ENCODE assay signal across 17 cellular contexts in the genomic region with DNA sequence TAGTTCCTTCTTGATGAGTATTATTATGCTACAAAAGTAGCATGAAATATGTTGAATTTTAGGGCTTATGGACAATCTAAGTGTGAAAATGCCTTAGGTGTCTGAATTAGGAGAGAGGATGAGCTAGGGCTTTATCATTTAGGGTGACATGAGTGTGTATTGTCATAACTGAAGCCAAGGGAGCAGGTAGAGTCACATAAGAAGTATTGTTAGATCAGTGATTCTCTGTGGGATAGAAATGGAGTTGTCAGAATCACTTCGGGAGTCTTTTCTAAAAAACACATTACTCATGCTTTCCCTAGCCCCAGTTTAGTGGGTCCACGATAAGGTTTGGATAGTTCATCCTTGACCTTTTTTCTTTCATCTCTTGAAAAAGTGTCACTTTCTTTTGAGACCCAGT. TPM values are rescaled to one million over a fixed set of nuclear protein-coding genes. Genes with fewer than 3 reads are reported as not detected.
DNase-seq lines count a peak whose midpoint lies in the region; ATAC-seq, FAIRE-seq and TF ChIP-seq lines count a peak whose summit lies in the region.
"Had no signal": no experiment of that assay in that cellular context is flagged by ENCODE, and none has a peak within 500 bp of the region (broad histone marks: within the 10 kb centered on the region; RNA-seq: fewer than 3 reads in every experiment).

No MANE protein-coding gene starts in this region.

- no peaks in the 10 kb centered on the region for H3K27me3 ChIP-seq in CD8-positive, alpha-beta T cell (ENCODE audit: insufficient read depth, low read length)
- H3K27me3 ChIP-seq in trophoblast cell (ENCODE audit: insufficient read depth, low read length): no peaks in the 10 kb centered on the region
- no peaks in the 10 kb centered on the region for H3K27me3 ChIP-seq in CD4-positive, alpha-beta T cell (ENCODE audit: control insufficient read depth, insufficient read depth, low read length)

- ATAC-seq in CD8-positive, alpha-beta T cell: no peak
- ATAC-seq in CD4-positive, alpha-beta T cell (ENCODE audit: poor library complexity): no peak

- H3K14ac ChIP-seq in trophoblast cell (ENCODE audit: low read length): no peak overlapping the region

- H2AK5ac ChIP-seq in trophoblast cell (ENCODE audit: low read length): no peak overlapping the region

- no peak overlapping the region for H4K91ac ChIP-seq in trophoblast cell (ENCODE audit: low read depth, low read length)

- TF ChIP-seq CTCF in CD8-positive, alpha-beta T cell (IDR thresholded peaks at IDR 0.05): no peak
- no peak for TF ChIP-seq CTCF in CD4-positive, alpha-beta T cell (IDR thresholded peaks at IDR 0.05)

- H3K36me3 Mint-ChIP-seq in activated CD4-positive, alpha-beta memory T cell treated with anti-CD3 and anti-CD28 coated beads for 36 hours: peaks cover 30% of the 10 kb centered on the region
- H3K36me3 Mint-ChIP-seq in activated CD4-positive, alpha-beta memory T cell treated with anti-CD3 and anti-CD28 coated beads, Interleukin-2, amount 10 ng/mL, durations not matched to agents 7 days and 5 days (ENCODE audit: low read depth): peaks cover 37% of the 10 kb centered on the region
- H3K36me3 Mint-ChIP-seq in CD8-positive, alpha-beta T cell: peaks cover 46% of the 10 kb centered on the region
- peaks cover 62% of the 10 kb centered on the region for H3K36me3 Mint-ChIP-seq in CD4-positive, alpha-beta T cell (ENCODE audit: low read depth)

- peak; percentile 31 for FAIRE-seq in HTR-8/SVneo (lab: Jason Lieb, UNC)

- peak overlapping the region; percentile 61 for H3K27ac Mint-ChIP-seq in activated CD4-positive, alpha-beta memory T cell treated with anti-CD3 and anti-CD28 coated beads for 36 hours
- no peak overlapping the region for H3K27ac Mint-ChIP-seq in activated CD4-positive, alpha-beta memory T cell treated with anti-CD3 and anti-CD28 coated beads, Interleukin-2, amount 10 ng/mL, durations not matched to agents 7 days and 5 days
- H3K27ac Mint-ChIP-seq in CD8-positive, alpha-beta T cell: peak overlapping the region; percentile 53
- H3K27ac Mint-ChIP-seq in CD4-positive, alpha-beta T cell: no peak overlapping the region
- H3K27ac Mint-ChIP-seq: B cell had no signal

- H4K8ac ChIP-seq in trophoblast cell (ENCODE audit: low read depth, low read length): no peak overlapping the region

- no CpG with 5 or more reads among the region's 2 CpGs for WGBS in trophoblast cell (ENCODE audit: extremely low coverage, insufficient coverage, insufficient read length)

- no peaks in the 10 kb centered on the region for H3K9me3 ChIP-seq in CD8-positive, alpha-beta T cell (ENCODE audit: low read length)
- H3K9me3 ChIP-seq in trophoblast cell (ENCODE audit: insufficient read depth, low read depth, low read length): no peaks in the 10 kb centered on the region
- H3K9me3 ChIP-seq in CD4-positive, alpha-beta T cell (ENCODE audit: control insufficient read depth, low read length): peaks cover 3% of the 10 kb centered on the region

- H3K18ac ChIP-seq in trophoblast cell (ENCODE audit: low read length): no peak overlapping the region

- peaks cover 9% of the 10 kb centered on the region for H3K4me1 ChIP-seq in CD8-positive, alpha-beta T cell (ENCODE audit: insufficient read depth, low read length)
- no peaks in the 10 kb centered on the region for H3K4me1 ChIP-seq in trophoblast cell (ENCODE audit: control insufficient read depth in 1 of 2, insufficient read depth in 2 of 2, low read length in 2 of 2)

- POLR2A ChIA-PET in activated CD4-positive, alpha-beta memory T cell treated with anti-CD3 and anti-CD28 coated beads for 36 hours (lab: Charles Lee): no interaction called here
- POLR2A ChIA-PET in activated CD4-positive, alpha-beta memory T cell treated with anti-CD3 and anti-CD28 coated beads, Interleukin-2, amount 10 ng/mL, durations not matched to agents 7 days and 5 days (lab: Charles Lee): no interaction called here
- POLR2A ChIA-PET in CD8-positive, alpha-beta T cell (lab: Charles Lee): no interaction called here
- POLR2A ChIA-PET in CD4-positive, alpha-beta T cell (lab: Charles Lee): no interaction called here

- H2AFZ ChIP-seq in trophoblast cell (ENCODE audit: insufficient read depth, low read length, poor library complexity): no peak overlapping the region

- H4K12ac ChIP-seq in trophoblast cell (ENCODE audit: low read depth, low read length): no peak overlapping the region

- H3K4me2 ChIP-seq in trophoblast cell (ENCODE audit: low read length): no peak overlapping the region

- no peak for DNase-seq in activated CD4-positive, alpha-beta memory T cell treated with anti-CD3 and anti-CD28 coated beads for 36 hours
- no peak for DNase-seq in activated CD4-positive, alpha-beta memory T cell treated with anti-CD3 and anti-CD28 coated beads, Interleukin-2, amount 10 ng/mL, durations not matched to agents 7 days and 5 days
- DNase-seq in CD8-positive, alpha-beta T cell: no peak
- DNase-seq in HTR-8/SVneo (ENCODE audit: insufficient read length, low spot score) (no peak), trophoblast cell (no peak)
- no peak for DNase-seq in CD4-positive, alpha-beta T cell
- no peak for DNase-seq in effector CD4-positive, alpha-beta T cell
- DNase-seq: CD4-positive, CD25-positive, alpha-beta regulatory T cell; DMS79; GOT3; KG1; NCI-H187; NCI-H2227 treated with DMSO at 0.1 percent for 48 hours; NCI-H524 treated with DMSO at 0.1 percent for 48 hours; RPMI8226; SHP77 treated with DMSO at 0.1 percent for 48 hours had no signal

- H3K9me3 Mint-ChIP-seq in activated CD4-positive, alpha-beta memory T cell treated with anti-CD3 and anti-CD28 coated beads for 36 hours: peaks cover 6% of the 10 kb centered on the region
- H3K9me3 Mint-ChIP-seq in activated CD4-positive, alpha-beta memory T cell treated with anti-CD3 and anti-CD28 coated beads, Interleukin-2, amount 10 ng/mL, durations not matched to agents 7 days and 5 days: peaks cover 7% of the 10 kb centered on the region
- peaks cover 7% of the 10 kb centered on the region for H3K9me3 Mint-ChIP-seq in CD8-positive, alpha-beta T cell
- peaks cover 4% of the 10 kb centered on the region for H3K9me3 Mint-ChIP-seq in CD4-positive, alpha-beta T cell

- no peak overlapping the region for H2BK5ac ChIP-seq in trophoblast cell (ENCODE audit: low read depth, low read length, poor library complexity)

- H3K23ac ChIP-seq in trophoblast cell (ENCODE audit: low read length): no peak overlapping the region

- no peak overlapping the region for H2BK12ac ChIP-seq in trophoblast cell (ENCODE audit: low read length)

- intact Hi-C loops in activated CD4-positive, alpha-beta memory T cell treated with anti-CD3 and anti-CD28 coated beads for 36 hours (cut with micrococcal nuclease): loop anchor here (2.0 kb wide), 2 partner anchors 17 to 23 kb away; partner anchors contain the start of gene ZFAND3
- intact Hi-C loops in CD8-positive, alpha-beta T cell (cut with DNase I, micrococcal nuclease): loop anchor here in 1 of 2 experiments (2.0 kb wide), 1 partner anchor 13 kb away; no protein-coding TSS in a partner anchor
- intact Hi-C loops in CD4-positive, alpha-beta T cell (cut with DNase I, micrococcal nuclease): no loop called here

- peaks cover 6% of the 10 kb centered on the region for H3K79me2 ChIP-seq in trophoblast cell (ENCODE audit: control insufficient read depth, insufficient read depth, low read length, poor library complexity)

- CTCF ChIA-PET in activated CD4-positive, alpha-beta memory T cell treated with anti-CD3 and anti-CD28 coated beads for 36 hours (lab: Charles Lee): no interaction called here
- CTCF ChIA-PET in activated CD4-positive, alpha-beta memory T cell treated with anti-CD3 and anti-CD28 coated beads, Interleukin-2, amount 10 ng/mL, durations not matched to agents 7 days and 5 days (lab: Charles Lee): no interaction called here
- CTCF ChIA-PET in CD8-positive, alpha-beta T cell (lab: Charles Lee): no interaction called here
- CTCF ChIA-PET in CD4-positive, alpha-beta T cell (lab: Charles Lee): interaction anchor here (1.2 kb wide), 1 partner anchor 11 kb away, joined by 3 read pairs; no protein-coding TSS in a partner anchor

- no peaks in the 10 kb centered on the region for H3K79me1 ChIP-seq in trophoblast cell (ENCODE audit: low read length)

- no peaks in the 10 kb centered on the region for H3K36me3 ChIP-seq in CD8-positive, alpha-beta T cell (ENCODE audit: insufficient read depth, low read length)
- peaks cover 0 to 2% of the 10 kb centered on the region in 2 experiments for H3K36me3 ChIP-seq in trophoblast cell (ENCODE audit: control insufficient read depth in 1 of 2, insufficient read depth in 2 of 2, low read length in 2 of 2)

- H3K4me3 ChIP-seq in CD8-positive, alpha-beta T cell (ENCODE audit: low read depth, low read length): no peak overlapping the region
- H3K4me3 ChIP-seq in trophoblast cell (ENCODE audit: low read depth, low read length): no peak overlapping the region

- peaks cover 41% of the 10 kb centered on the region for H3K4me1 Mint-ChIP-seq in activated CD4-positive, alpha-beta memory T cell treated with anti-CD3 and anti-CD28 coated beads for 36 hours (ENCODE audit: low read depth)
- peaks cover 14% of the 10 kb centered on the region for H3K4me1 Mint-ChIP-seq in activated CD4-positive, alpha-beta memory T cell treated with anti-CD3 and anti-CD28 coated beads, Interleukin-2, amount 10 ng/mL, durations not matched to agents 7 days and 5 days
- H3K4me1 Mint-ChIP-seq in CD8-positive, alpha-beta T cell (ENCODE audit: low read depth): peaks cover 54% of the 10 kb centered on the region
- peaks cover 55% of the 10 kb centered on the region for H3K4me1 Mint-ChIP-seq in CD4-positive, alpha-beta T cell (ENCODE audit: low read depth)

- H3K9ac ChIP-seq in trophoblast cell (ENCODE audit: low read length): no peak overlapping the region

- no peaks in the 10 kb centered on the region for H3K27me3 Mint-ChIP-seq in activated CD4-positive, alpha-beta memory T cell treated with anti-CD3 and anti-CD28 coated beads for 36 hours
- H3K27me3 Mint-ChIP-seq in activated CD4-positive, alpha-beta memory T cell treated with anti-CD3 and anti-CD28 coated beads, Interleukin-2, amount 10 ng/mL, durations not matched to agents 7 days and 5 days: no peaks in the 10 kb centered on the region
- H3K27me3 Mint-ChIP-seq in CD8-positive, alpha-beta T cell (ENCODE audit: low read depth): no peaks in the 10 kb centered on the region
- no peaks in the 10 kb centered on the region for H3K27me3 Mint-ChIP-seq in CD4-positive, alpha-beta T cell
- H3K27me3 Mint-ChIP-seq: B cell; CD4-positive, CD25-positive, alpha-beta regulatory T cell had no signal

- H3K4me3 Mint-ChIP-seq in activated CD4-positive, alpha-beta memory T cell treated with anti-CD3 and anti-CD28 coated beads for 36 hours: no peak overlapping the region
- H3K4me3 Mint-ChIP-seq in activated CD4-positive, alpha-beta memory T cell treated with anti-CD3 and anti-CD28 coated beads, Interleukin-2, amount 10 ng/mL, durations not matched to agents 7 days and 5 days: no peak overlapping the region
- no peak overlapping the region for H3K4me3 Mint-ChIP-seq in CD8-positive, alpha-beta T cell
- no peak overlapping the region for H3K4me3 Mint-ChIP-seq in CD4-positive, alpha-beta T cell
- H3K4me3 Mint-ChIP-seq: B cell had no signal

- peak overlapping the region; percentile 62 for H3K4ac ChIP-seq in trophoblast cell (ENCODE audit: low read depth, low read length)

- H3K27ac ChIP-seq in CD8-positive, alpha-beta T cell (ENCODE audit: low read depth, low read length): no peak overlapping the region
- no peak overlapping the region for H3K27ac ChIP-seq in trophoblast cell (ENCODE audit: low read depth, low read length)
- no peak overlapping the region for H3K27ac ChIP-seq in CD4-positive, alpha-beta T cell (ENCODE audit: low read depth, low read length)

- H2BK120ac ChIP-seq in trophoblast cell (ENCODE audit: insufficient read depth, low read length, poor library complexity): no peak overlapping the region

RNA-seq across cellular contexts. Expression of gene ZFAND3, which starts 16.4 kb away (rescaled TPM):
- 10 to 100 TPM; 35.1 to 36.4 TPM for total RNA-seq in activated CD4-positive, alpha-beta memory T cell treated with anti-CD3 and anti-CD28 coated beads for 36 hours
- total RNA-seq in activated CD4-positive, alpha-beta memory T cell treated with anti-CD3 and anti-CD28 coated beads, Interleukin-2, amount 10 ng/mL, durations not matched to agents 7 days and 5 days: 10 to 100 TPM; 35.2 to 38.2 TPM
- 10 to 100 TPM; 28.4 to 29.9 TPM for total RNA-seq in CD8-positive, alpha-beta T cell
- 79.8 and 81.0 TPM in 2 replicates for polyA plus RNA-seq in trophoblast cell (2013)
- 10 to 100 TPM; 34.4 to 37.0 TPM for total RNA-seq in CD4-positive, alpha-beta T cell

Comparison
In these comparisons a context has a peak if more than half of its experiments do, and no peak if none do; other contexts are left out.
1. H3K27ac Mint-ChIP-seq: peak in activated CD4-positive, alpha-beta memory T cell treated with anti-CD3 and anti-CD28 coated beads for 36 hours (single experiment) and CD8-positive, alpha-beta T cell (single experiment); none in activated CD4-positive, alpha-beta memory T cell treated with anti-CD3 and anti-CD28 coated beads, Interleukin-2, amount 10 ng/mL, durations not matched to agents 7 days and 5 days (single experiment) and CD4-positive, alpha-beta T cell (single experiment).